Comparison of ENCODE assay signal across 30 cellular contexts in genomic region chr13:80707000-80707983, GRCh38.
"Had no signal": no experiment of that assay in that cellular context is flagged by ENCODE, and none has a peak within 500 bp of the region (broad histone marks: within the 10 kb centered on the region; RNA-seq: fewer than 3 reads in every experiment).

No MANE protein-coding gene starts in this region.

- H3K4me3 ChIP-seq: ascending aorta, cardiac muscle cell, SJCRH30, SK-N-MC had no signal

- H3K9me3 ChIP-seq: ascending aorta, SJCRH30 had no signal

- ATAC-seq: activated CD8-positive, alpha-beta memory T cell treated with anti-CD3 and anti-CD28 coated beads, Interleukin-2, amount 10 ng/mL, durations not matched to agents 7 days and 5 days; activated naive CD8-positive, alpha-beta T cell treated with anti-CD3 and anti-CD28 coated beads, Interleukin-2, amount 50 U/mL, for 24 hours; Panc1 had no signal

- DNase-seq: activated CD4-positive, alpha-beta memory T cell treated with anti-CD3 and anti-CD28 coated beads, Interleukin-2, amount 10 ng/mL, durations not matched to agents 7 days and 5 days; activated CD4-positive, alpha-beta T cell treated with anti-CD3 and anti-CD28 coated beads for 1 hour; activated CD4-positive, alpha-beta T cell treated with anti-CD3 and anti-CD28 coated beads for 48 hours; activated CD4-positive, CD25-positive, alpha-beta regulatory T cell; activated CD8-positive, alpha-beta memory T cell treated with anti-CD3 and anti-CD28 coated beads for 24 hours; activated CD8-positive, alpha-beta memory T cell treated with anti-CD3 and anti-CD28 coated beads, Interleukin-2, amount 10 ng/mL, durations not matched to agents 7 days and 5 days; activated CD8-positive, alpha-beta memory T cell treated with anti-CD3 and anti-CD28 coated beads, Interleukin-2, amount 50 U/mL, for 48 hours; activated effector memory CD4-positive, alpha-beta T cell treated with Interleukin-2 at 50 U/mL for 16 hours; activated naive CD4-positive, alpha-beta T cell treated with anti-CD3 and anti-CD28 coated beads, Interleukin-2, amount 10 ng/mL, durations not matched to agents 7 days and 5 days; activated naive CD8-positive, alpha-beta T cell treated with anti-CD3 and anti-CD28 coated beads, Interleukin-2, amount 50 U/mL, for 24 hours; activated T-cell treated with anti-CD3 and anti-CD28 coated beads, Interleukin-2, amount 50 U/mL, for 48 hours; MM.1S; NCI-H1092 treated with DMSO at 0.1 percent for 48 hours; NCI-H1417; NCI-H146; NCI-H187; NCI-H2029 treated with DMSO at 0.1 percent for 48 hours; NCI-H2107; NCI-H2171; NCI-H510A; NCI-H748 treated with DMSO at 0.1 percent for 48 hours; SHP77; SJCRH30; T1000; WERI-Rb-1 had no signal

- H3K4me2 ChIP-seq: KMS-11 had no signal

- H3K27me3 ChIP-seq: ascending aorta, cardiac muscle cell, SJCRH30 had no signal

- H3K36me3 ChIP-seq: ascending aorta, cardiac muscle cell, SJCRH30, WERI-Rb-1 had no signal

- H3K4me1 ChIP-seq: ascending aorta, SJCRH30 had no signal

- H3K9ac ChIP-seq: KMS-11 had no signal

- H3K27ac ChIP-seq: ascending aorta, cardiac muscle cell, KMS-11, SJCRH30, SK-N-MC, WERI-Rb-1 had no signal
